Comparison of ENCODE assay signal across 1 cellular context in the genomic region with DNA sequence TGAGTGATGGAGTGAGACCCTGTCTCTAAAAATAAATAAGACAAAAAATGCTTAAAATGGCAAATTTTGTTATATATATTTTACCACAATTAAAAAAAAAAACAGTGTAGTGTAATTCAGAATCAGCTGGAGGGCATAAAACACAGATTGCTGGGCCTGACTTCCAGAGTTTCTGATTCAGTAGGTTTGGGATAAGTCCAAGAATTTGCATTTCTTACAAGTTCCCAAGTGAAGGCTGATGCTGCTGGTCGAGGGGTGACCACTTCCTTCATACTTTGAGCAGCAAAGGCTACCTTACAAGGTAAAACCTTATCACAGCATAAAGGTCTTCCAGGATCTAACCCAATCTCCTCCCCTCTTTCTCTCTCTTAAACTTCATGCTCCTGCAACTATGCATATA.
TF ChIP-seq lines count a peak whose summit lies in the region.

No MANE protein-coding gene starts in this region.

TF ChIP-seq in IMR-90, 13 proteins besides CTCF, POLR2A, EP300 and RAD21:
- TF ChIP-seq RCOR1 (IDR thresholded peaks at IDR 0.05; ENCODE audit: insufficient replicate concordance, low read length) (no peak), RFX5 (IDR thresholded peaks at IDR 0.05; ENCODE audit: low read depth, low read length) (no peak), BHLHE40 (IDR thresholded peaks at IDR 0.05; ENCODE audit: low read depth, low read length) (no peak), FOS (IDR thresholded peaks at IDR 0.05; ENCODE audit: low read depth, low read length) (no peak), NFE2L2 (IDR thresholded peaks at IDR 0.05; ENCODE audit: low read depth, low read length) (no peak), MXI1 (IDR thresholded peaks at IDR 0.05; ENCODE audit: borderline replicate concordance, low read depth, low read length) (no peak), MAFK (IDR thresholded peaks at IDR 0.05; ENCODE audit: low read depth, low read length) (no peak), CEBPB (IDR thresholded peaks at IDR 0.05; ENCODE audit: low read depth, low read length) (no peak), MAZ (IDR thresholded peaks at IDR 0.05; ENCODE audit: borderline replicate concordance, low read depth, low read length) (no peak)
